ENCODE assay signal across 7 cellular contexts in genomic region chr13:79973533-79973963, GRCh38.
A peak's percentile ranks its signal among the peaks of the same experiment; 100 is the strongest.
DNase-seq lines count a peak whose midpoint lies in the region; ATAC-seq lines count a peak whose summit lies in the region.

No MANE protein-coding gene starts in this region.

- H3K36me3 Mint-ChIP-seq in activated T-cell treated with anti-CD3 and anti-CD28 coated beads, Interleukin-2, amount 50 U/mL, for 24 hours (ENCODE audit: low read depth): no peaks in the 10 kb centered on the region

- H3K9me3 Mint-ChIP-seq in activated T-cell treated with anti-CD3 and anti-CD28 coated beads, Interleukin-2, amount 50 U/mL, for 24 hours: peaks cover 19% of the 10 kb centered on the region

- no peaks in the 10 kb centered on the region for H3K4me1 Mint-ChIP-seq in activated T-cell treated with anti-CD3 and anti-CD28 coated beads, Interleukin-2, amount 50 U/mL, for 24 hours (ENCODE audit: low read depth)

- intact Hi-C loops in Right ventricle myocardium superior (cut with DNase I): no loop called here

- H3K27ac Mint-ChIP-seq in activated T-cell treated with anti-CD3 and anti-CD28 coated beads, Interleukin-2, amount 50 U/mL, for 24 hours: no peak overlapping the region

- no peak overlapping the region for H3K4me3 Mint-ChIP-seq in activated T-cell treated with anti-CD3 and anti-CD28 coated beads, Interleukin-2, amount 50 U/mL, for 24 hours

- peak; percentile 5 for DNase-seq in NCI-H2171 (lab: John Stamatoyannopoulos, UW)
- peak; percentile 48 for DNase-seq in Right ventricle myocardium superior
- DNase-seq in NCI-H1694 (lab: John Stamatoyannopoulos, UW): no peak
- DNase-seq in activated T-cell treated with anti-CD3 and anti-CD28 coated beads, Interleukin-2, amount 50 U/mL, for 24 hours: no peak
- no peak for DNase-seq in NCI-H1930 (lab: John Stamatoyannopoulos, UW)

- H3K27me3 Mint-ChIP-seq in activated T-cell treated with anti-CD3 and anti-CD28 coated beads, Interleukin-2, amount 50 U/mL, for 24 hours: no peaks in the 10 kb centered on the region

- ATAC-seq in GM18867 (IDR thresholded peaks at IDR 0.05; ENCODE audit: unreplicated experiment) (peak; percentile 79), HG02610 (IDR thresholded peaks at IDR 0.05; ENCODE audit: unreplicated experiment) (peak; percentile 91), Right ventricle myocardium superior (ENCODE audit: poor library complexity) (peak; percentile 59)

Comparison
In these comparisons a context has a peak if more than half of its experiments do, and no peak if none do; other contexts are left out.
1. DNase-seq: peak in NCI-H2171 (single experiment) and Right ventricle myocardium superior (single experiment); none in NCI-H1694 (single experiment), activated T-cell treated with anti-CD3 and anti-CD28 coated beads, Interleukin-2, amount 50 U/mL, for 24 hours (single experiment) and NCI-H1930 (0 of 2).
2. Peak in every context shown above with its lines, with median percentiles within 50 percentile points of each other: ATAC-seq.